ENCODE assay signal across 30 cellular contexts in the genomic region with DNA sequence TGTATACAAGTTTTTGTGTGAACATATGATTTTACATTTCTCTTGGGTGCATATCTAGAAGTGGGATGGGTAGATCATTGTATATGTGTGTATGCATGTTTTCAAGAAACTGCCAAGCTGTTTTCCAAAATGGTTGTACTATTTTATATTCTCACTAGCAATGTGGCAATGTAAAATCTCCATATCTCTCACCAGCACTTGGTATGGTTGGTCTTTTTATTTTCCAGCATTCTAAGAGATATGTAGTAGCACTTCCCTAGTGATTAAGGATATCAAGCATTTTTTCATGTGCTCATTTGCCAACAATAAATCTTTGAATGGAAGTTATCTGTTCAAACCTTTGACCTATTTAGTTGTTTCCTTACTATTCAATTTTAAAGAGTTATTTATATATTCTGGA.
"Had no signal": no experiment of that assay in that cellular context is flagged by ENCODE, and none has a peak within 500 bp of the region (broad histone marks: within the 10 kb centered on the region; RNA-seq: fewer than 3 reads in every experiment).

No MANE protein-coding gene starts in this region.

- H3K27ac ChIP-seq: adrenal gland, ascending aorta, body of pancreas, brain microvascular endothelial cell, breast epithelium, cardiac muscle cell had no signal

- H3K4me3 ChIP-seq: adrenal gland, ascending aorta, body of pancreas, breast epithelium, cardiac muscle cell had no signal

- H3K36me3 ChIP-seq: adrenal gland, ascending aorta, brain microvascular endothelial cell, breast epithelium, cardiac muscle cell had no signal

- H3K4me1 ChIP-seq: adrenal gland, ascending aorta, body of pancreas, breast epithelium had no signal

- H3K9me3 ChIP-seq: adrenal gland, body of pancreas had no signal

- DNase-seq: activated effector memory CD4-positive, alpha-beta T cell treated with anti-CD3 and anti-CD28 coated beads, Interleukin-2, amount 50 U/mL, for 16 hours; activated effector memory CD4-positive, alpha-beta T cell treated with Interleukin-2 at 50 U/mL for 16 hours; activated gamma-delta T cell; activated gamma-delta T cell treated with Interleukin-2 at 50 U/mL for 16 hours; activated naive CD4-positive, alpha-beta T cell; activated naive CD4-positive, alpha-beta T cell treated with anti-CD3 and anti-CD28 coated beads for 36 hours; activated naive CD4-positive, alpha-beta T cell treated with anti-CD3 and anti-CD28 coated beads, Interleukin-2, amount 10 ng/mL, durations not matched to agents 7 days and 5 days; activated naive CD4-positive, alpha-beta T cell treated with anti-CD3 and anti-CD28 coated beads, Interleukin-2, amount 50 U/mL, for 16 hours; activated naive CD4-positive, alpha-beta T cell treated with Interleukin-2 at 50 U/mL for 16 hours; activated naive CD8-positive, alpha-beta T cell treated with anti-CD3 and anti-CD28 coated beads for 36 hours; activated naive CD8-positive, alpha-beta T cell treated with anti-CD3 and anti-CD28 coated beads, Interleukin-2, amount 10 ng/mL, durations not matched to agents 7 days and 5 days; activated naive CD8-positive, alpha-beta T cell treated with anti-CD3 and anti-CD28 coated beads, Interleukin-2, amount 50 U/mL, for 24 hours; activated T-cell treated with anti-CD3 and anti-CD28 coated beads, Interleukin-2, amount 50 U/mL, for 1 hour; activated T-cell treated with anti-CD3 and anti-CD28 coated beads, Interleukin-2, amount 50 U/mL, for 24 hours; activated T-cell treated with anti-CD3 and anti-CD28 coated beads, Interleukin-2, amount 50 U/mL, for 4 hours; activated T-cell treated with anti-CD3 and anti-CD28 coated beads, Interleukin-2, amount 50 U/mL, for 48 hours; activated T-cell treated with anti-CD3 and anti-CD28 coated beads, Interleukin-2, amount 50 U/mL, for 72 hours; adrenal gland; amniotic stem cell; amygdala; anterior cingulate cortex; aorta; body of pancreas; brain microvascular endothelial cell; caudate nucleus; central memory CD4-positive, alpha-beta T cell; cerebellar nuclear complex had no signal
